In the genomic region with DNA sequence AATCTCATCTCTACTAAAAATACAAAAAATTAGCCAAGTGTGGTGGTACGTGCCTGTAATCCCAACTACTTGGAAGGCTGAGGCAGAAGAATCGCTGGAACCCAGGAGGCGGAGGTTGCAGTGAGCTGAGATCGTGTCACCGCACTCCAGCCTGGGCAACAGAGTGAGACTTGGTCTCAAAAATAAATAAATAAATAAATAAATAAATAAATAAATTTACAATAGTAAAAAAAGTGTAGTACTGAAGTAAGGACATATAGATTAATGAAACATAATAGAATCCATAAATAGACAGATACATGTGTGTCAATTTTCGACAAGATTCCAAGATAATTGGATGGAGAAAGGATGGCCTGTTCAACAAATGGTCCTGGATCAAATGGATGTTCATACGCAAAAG, we compare ENCODE assay signal across 4 cellular contexts.
DNase-seq lines count a peak whose midpoint lies in the region; ATAC-seq, FAIRE-seq and TF ChIP-seq lines count a peak whose summit lies in the region.
"Not testable (repeated sequence)": the region's sequence is repeated elsewhere in the genome, so short reads cannot be mapped to it uniquely, and the experiment has no call there.

No MANE protein-coding gene starts in this region.

- not testable (repeated sequence) for H3K27ac Mint-ChIP-seq in endothelial cell (ENCODE audit: unreplicated experiment)
- H3K27ac Mint-ChIP-seq in stimulated activated effector memory CD8-positive, alpha-beta T cell treated with anti-CD3 and anti-CD28 coated beads, Interleukin-12 subunit alpha, Interleukin-12 subunit beta, amount 100 ng/mL, for 72 hours = peak overlapping the region; percentile 20

- peaks cover 72% of the 10 kb centered on the region for H3K36me3 Mint-ChIP-seq in endothelial cell (ENCODE audit: low read depth, unreplicated experiment)
- H3K36me3 Mint-ChIP-seq in stimulated activated effector memory CD8-positive, alpha-beta T cell treated with anti-CD3 and anti-CD28 coated beads, Interleukin-12 subunit alpha, Interleukin-12 subunit beta, amount 100 ng/mL, for 72 hours = peaks cover 100% of the 10 kb centered on the region

- H3K4me3 ChIP-seq in A549; HEK293 (ENCODE audit: low read depth, low read length): not testable (repeated sequence)

- H3K4me2 ChIP-seq in A549 = not testable (repeated sequence)

- POLR2A ChIA-PET in A549 (lab: Yijun Ruan, JAX); HEK293 (lab: Yijun Ruan, JAX): not testable (repeated sequence)

- peak overlapping the region; percentile 37 for H3K4me3 Mint-ChIP-seq in endothelial cell (ENCODE audit: unreplicated experiment)
- not testable (repeated sequence) for H3K4me3 Mint-ChIP-seq in stimulated activated effector memory CD8-positive, alpha-beta T cell treated with anti-CD3 and anti-CD28 coated beads, Interleukin-12 subunit alpha, Interleukin-12 subunit beta, amount 100 ng/mL, for 72 hours

- TF ChIP-seq CTCF in A549 (IDR thresholded peaks at IDR 0.05); HEK293 (tag by site-specific recombination; IDR thresholded peaks at IDR 0.05); endothelial cell (IDR thresholded peaks at IDR 0.05; ENCODE audit: unreplicated experiment): not testable (repeated sequence)

- peaks cover 17% of the 10 kb centered on the region for H3K9me3 Mint-ChIP-seq in endothelial cell (ENCODE audit: unreplicated experiment)
- H3K9me3 Mint-ChIP-seq in stimulated activated effector memory CD8-positive, alpha-beta T cell treated with anti-CD3 and anti-CD28 coated beads, Interleukin-12 subunit alpha, Interleukin-12 subunit beta, amount 100 ng/mL, for 72 hours = not testable (repeated sequence)

- CTCF ChIA-PET in A549 (lab: Yijun Ruan, JAX) (interaction anchor here (1.9 kb wide), 1 partner anchor 14 kb away, joined by 5 read pairs; no protein-coding TSS in a partner anchor), HEK293 (lab: Yijun Ruan, JAX) (interaction anchor here (0.6 to 1.1 kb wide), 5 partner anchors 14 to 294 kb away, joined by 3 read pairs; no protein-coding TSS in a partner anchor)

- not testable (repeated sequence) for FAIRE-seq in A549 (lab: Jason Lieb, UNC)

- not testable (repeated sequence) for H3K27ac ChIP-seq in A549; HEK293 (ENCODE audit: extremely low read depth, low read depth, low read length)

- WGBS in A549 (ENCODE audit: missing lambda C conversion rate) = 92% methylated on average over 7 of the region's 7 CpGs

- DNase-seq in A549 (ENCODE audit: low read depth in 1 of 2, low spot score in 1 of 2); endothelial cell (ENCODE audit: low spot score); stimulated activated effector memory CD8-positive, alpha-beta T cell treated with anti-CD3 and anti-CD28 coated beads, Interleukin-12 subunit alpha, Interleukin-12 subunit beta, amount 100 ng/mL, for 72 hours (ENCODE audit: low spot score in 2 of 2): not testable (repeated sequence)

- peaks cover 60 to 87% of the 10 kb centered on the region in 2 experiments for H3K36me3 ChIP-seq in HEK293 (ENCODE audit: control insufficient read depth in 2 of 2, insufficient read depth in 1 of 2, low read length in 2 of 2)

- TF ChIP-seq POLR2A in A549 (IDR thresholded peaks at IDR 0.05; ENCODE audit: low read length) = not testable (repeated sequence)

- not testable (repeated sequence) for TF ChIP-seq EP300 in A549 (IDR thresholded peaks at IDR 0.05)

- not testable (repeated sequence) for H3K27me3 Mint-ChIP-seq in endothelial cell (ENCODE audit: unreplicated experiment)

- peaks cover 43% of the 10 kb centered on the region for H3K9me3 ChIP-seq in A549
- not testable (repeated sequence) for H3K9me3 ChIP-seq in HEK293 (ENCODE audit: control insufficient read depth, insufficient read depth, low read depth, low read length)

- not testable (repeated sequence) for H3K4me1 ChIP-seq in A549; HEK293 (ENCODE audit: control insufficient read depth, insufficient read depth, low read length)

- not testable (repeated sequence) for ATAC-seq in A549; stimulated activated effector memory CD8-positive, alpha-beta T cell treated with anti-CD3 and anti-CD28 coated beads, Interleukin-12 subunit alpha, Interleukin-12 subunit beta, amount 100 ng/mL, for 72 hours

- not testable (repeated sequence) for H3K4me1 Mint-ChIP-seq in endothelial cell (ENCODE audit: unreplicated experiment); stimulated activated effector memory CD8-positive, alpha-beta T cell treated with anti-CD3 and anti-CD28 coated beads, Interleukin-12 subunit alpha, Interleukin-12 subunit beta, amount 100 ng/mL, for 72 hours

- TF ChIP-seq RAD21 in A549 (conservative IDR thresholded peaks at IDR 0.05 in 1 of 2, IDR thresholded peaks at IDR 0.05 in 1 of 2) = not testable (repeated sequence)

TF ChIP-seq in A549, 52 proteins besides CTCF, POLR2A, EP300 and RAD21:
- TF ChIP-seq ZC3H11A (IDR thresholded peaks at IDR 0.05) = peak; percentile 22; the same call in 1 of the 2 replicates

TF ChIP-seq in HEK293, 187 proteins besides CTCF, POLR2A, EP300 and RAD21:
- TF ChIP-seq, protein P1, sequence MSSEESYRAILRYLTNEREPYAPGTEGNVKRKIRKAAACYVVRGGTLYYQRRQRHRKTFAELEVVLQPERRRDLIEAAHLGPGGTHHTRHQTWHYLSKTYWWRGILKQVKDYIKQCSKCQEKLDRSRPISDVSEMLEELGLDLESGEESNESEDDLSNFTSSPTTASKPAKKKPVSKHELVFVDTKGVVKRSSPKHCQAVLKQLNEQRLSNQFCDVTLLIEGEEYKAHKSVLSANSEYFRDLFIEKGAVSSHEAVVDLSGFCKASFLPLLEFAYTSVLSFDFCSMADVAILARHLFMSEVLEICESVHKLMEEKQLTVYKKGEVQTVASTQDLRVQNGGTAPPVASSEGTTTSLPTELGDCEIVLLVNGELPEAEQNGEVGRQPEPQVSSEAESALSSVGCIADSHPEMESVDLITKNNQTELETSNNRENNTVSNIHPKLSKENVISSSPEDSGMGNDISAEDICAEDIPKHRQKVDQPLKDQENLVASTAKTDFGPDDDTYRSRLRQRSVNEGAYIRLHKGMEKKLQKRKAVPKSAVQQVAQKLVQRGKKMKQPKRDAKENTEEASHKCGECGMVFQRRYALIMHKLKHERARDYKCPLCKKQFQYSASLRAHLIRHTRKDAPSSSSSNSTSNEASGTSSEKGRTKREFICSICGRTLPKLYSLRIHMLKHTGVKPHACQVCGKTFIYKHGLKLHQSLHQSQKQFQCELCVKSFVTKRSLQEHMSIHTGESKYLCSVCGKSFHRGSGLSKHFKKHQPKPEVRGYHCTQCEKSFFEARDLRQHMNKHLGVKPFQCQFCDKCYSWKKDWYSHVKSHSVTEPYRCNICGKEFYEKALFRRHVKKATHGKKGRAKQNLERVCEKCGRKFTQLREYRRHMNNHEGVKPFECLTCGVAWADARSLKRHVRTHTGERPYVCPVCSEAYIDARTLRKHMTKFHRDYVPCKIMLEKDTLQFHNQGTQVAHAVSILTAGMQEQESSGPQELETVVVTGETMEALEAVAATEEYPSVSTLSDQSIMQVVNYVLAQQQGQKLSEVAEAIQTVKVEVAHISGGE (tag by site-specific recombination; conservative IDR thresholded peaks at IDR 0.05; ENCODE audit: low read depth) = 0 out of 2 replicates have a peak, but pooled peaks have one; percentile 31
- TF ChIP-seq ZNF623 (tag by site-specific recombination; IDR thresholded peaks at IDR 0.05) (peak; percentile 32; the same call in 1 of the 2 replicates), ZNF555 (tag by site-specific recombination; conservative IDR thresholded peaks at IDR 0.05) (peak; percentile 45), ZNF654 (tag by site-specific recombination; IDR thresholded peaks at IDR 0.05; ENCODE audit: low read depth) (peak; percentile 14; the same call in 1 of the 2 replicates), ZNF426 (tag by site-specific recombination; IDR thresholded peaks at IDR 0.05) (peak; percentile 44), ZNF394 (tag by site-specific recombination; IDR thresholded peaks at IDR 0.05; ENCODE audit: borderline replicate concordance) (peak; percentile 73; the same call in 1 of the 2 replicates)
- TF ChIP-seq, protein P2, sequence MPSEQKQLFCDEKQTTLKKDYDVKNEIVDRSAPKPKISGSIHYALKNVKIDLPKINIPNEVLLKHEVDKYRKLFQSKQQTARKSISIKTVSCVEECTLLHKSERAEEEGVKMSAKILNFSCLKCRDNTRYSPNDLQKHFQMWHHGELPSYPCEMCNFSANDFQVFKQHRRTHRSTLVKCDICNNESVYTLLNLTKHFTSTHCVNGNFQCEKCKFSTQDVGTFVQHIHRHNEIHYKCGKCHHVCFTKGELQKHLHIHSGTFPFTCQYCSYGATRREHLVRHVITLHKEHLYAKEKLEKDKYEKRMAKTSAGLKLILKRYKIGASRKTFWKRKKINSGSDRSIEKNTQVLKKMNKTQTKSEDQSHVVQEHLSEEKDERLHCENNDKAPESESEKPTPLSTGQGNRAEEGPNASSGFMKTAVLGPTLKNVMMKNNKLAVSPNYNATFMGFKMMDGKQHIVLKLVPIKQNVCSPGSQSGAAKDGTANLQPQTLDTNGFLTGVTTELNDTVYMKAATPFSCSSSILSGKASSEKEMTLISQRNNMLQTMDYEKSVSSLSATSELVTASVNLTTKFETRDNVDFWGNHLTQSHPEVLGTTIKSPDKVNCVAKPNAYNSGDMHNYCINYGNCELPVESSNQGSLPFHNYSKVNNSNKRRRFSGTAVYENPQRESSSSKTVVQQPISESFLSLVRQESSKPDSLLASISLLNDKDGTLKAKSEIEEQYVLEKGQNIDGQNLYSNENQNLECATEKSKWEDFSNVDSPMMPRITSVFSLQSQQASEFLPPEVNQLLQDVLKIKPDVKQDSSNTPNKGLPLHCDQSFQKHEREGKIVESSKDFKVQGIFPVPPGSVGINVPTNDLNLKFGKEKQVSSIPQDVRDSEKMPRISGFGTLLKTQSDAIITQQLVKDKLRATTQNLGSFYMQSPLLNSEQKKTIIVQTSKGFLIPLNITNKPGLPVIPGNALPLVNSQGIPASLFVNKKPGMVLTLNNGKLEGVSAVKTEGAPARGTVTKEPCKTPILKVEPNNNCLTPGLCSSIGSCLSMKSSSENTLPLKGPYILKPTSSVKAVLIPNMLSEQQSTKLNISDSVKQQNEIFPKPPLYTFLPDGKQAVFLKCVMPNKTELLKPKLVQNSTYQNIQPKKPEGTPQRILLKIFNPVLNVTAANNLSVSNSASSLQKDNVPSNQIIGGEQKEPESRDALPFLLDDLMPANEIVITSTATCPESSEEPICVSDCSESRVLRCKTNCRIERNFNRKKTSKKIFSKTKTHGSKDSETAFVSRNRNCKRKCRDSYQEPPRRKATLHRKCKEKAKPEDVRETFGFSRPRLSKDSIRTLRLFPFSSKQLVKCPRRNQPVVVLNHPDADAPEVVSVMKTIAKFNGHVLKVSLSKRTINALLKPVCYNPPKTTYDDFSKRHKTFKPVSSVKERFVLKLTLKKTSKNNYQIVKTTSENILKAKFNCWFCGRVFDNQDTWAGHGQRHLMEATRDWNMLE (tag by site-specific recombination; conservative IDR thresholded peaks at IDR 0.05; ENCODE audit: low read depth) = peak; percentile 56; the same call in 1 of the 2 replicates
TF ChIP-seq in HEK293: peak in this region for 7; not testable (repeated sequence) for 180.
